Comparison of ENCODE assay signal across 8 cellular contexts in genomic region chr11:73288873-73289707, GRCh38. TPM values are rescaled to one million over a fixed set of nuclear protein-coding genes. Genes with fewer than 3 reads are reported as not detected.
DNase-seq lines count a peak whose midpoint lies in the region; ATAC-seq and TF ChIP-seq lines count a peak whose summit lies in the region.

No MANE protein-coding gene starts in this region.

- no peak overlapping the region for H3K27ac ChIP-seq in A673 (ENCODE audit: low read depth, low read length, poor library complexity, severe bottlenecking)
- peak overlapping the region; percentile 29 for H3K27ac ChIP-seq in colonic mucosa

- ATAC-seq in HG02938 (IDR thresholded peaks at IDR 0.05; ENCODE audit: unreplicated experiment) = peak; percentile 61

- H3K9ac ChIP-seq in colonic mucosa (ENCODE audit: low read depth in 2 of 2, low read length in 2 of 2) = peak overlapping the region; percentile 31 to 53

- CTCF ChIA-PET in A673 (lab: Charles Lee) = interaction anchor here (0.6 to 1.5 kb wide), 6 partner anchors 19 to 105 kb away, joined by 3 to 5 read pairs (median 4); partner anchors contain the start of gene ARHGEF17

- intact Hi-C loops in A673 (cut with micrococcal nuclease; ENCODE audit: unreplicated experiment) = loop anchor here (1.0 kb wide), 1 partner anchor 105 kb away; no protein-coding TSS in a partner anchor
- intact Hi-C loops in colonic mucosa (cut with DNase I) = loop anchor here (2.0 to 10.0 kb wide), 3 partner anchors 54 to 457 kb away; no protein-coding TSS in a partner anchor

- H3K4me3 ChIP-seq in A673 (ENCODE audit: low read depth, low read length, poor library complexity, severe bottlenecking) (no peak overlapping the region), WI38 (ENCODE audit: low read depth, low read length) (no peak overlapping the region), colonic mucosa (no peak overlapping the region)

- H3K9me3 ChIP-seq in A673 (ENCODE audit: low read depth, low read length, poor library complexity, severe bottlenecking) = no peaks in the 10 kb centered on the region
- H3K9me3 ChIP-seq in colonic mucosa = no peaks in the 10 kb centered on the region

- in situ Hi-C loops in GM13976 (cut with MboI; ENCODE audit: low sequenced_read_pairs, unreplicated experiment) = no loop called here

- no peaks in the 10 kb centered on the region for H3K36me3 ChIP-seq in A673 (ENCODE audit: insufficient read depth, low read length, poor library complexity, severe bottlenecking)
- H3K36me3 ChIP-seq in colonic mucosa = no peaks in the 10 kb centered on the region

- peak; percentile 98 for TF ChIP-seq CTCF in A673 (conservative IDR thresholded peaks at IDR 0.05; ENCODE audit: low read depth, low read length)
- TF ChIP-seq CTCF in GM13976 (IDR thresholded peaks at IDR 0.05; ENCODE audit: borderline replicate concordance, control extremely low read depth, extremely low read depth, insufficient read depth, missing control alignments) = peak; percentile 98
- TF ChIP-seq CTCF in WI38 (IDR thresholded peaks at IDR 0.05; ENCODE audit: low read depth, low read length) = peak; percentile 98
- TF ChIP-seq CTCF in colonic mucosa (IDR thresholded peaks at IDR 0.05) = peak; percentile 76

- POLR2A ChIA-PET in A673 (lab: Charles Lee; ENCODE audit: low non-redundant PET) = interaction anchor here (0.5 kb wide), 1 partner anchor 425 kb away, joined by 11 read pairs; no protein-coding TSS in a partner anchor

- DNase-seq in A673 (ENCODE audit: low spot score) (peak; percentile 88), GM13976 (ENCODE audit: low spot score) (peak; percentile 89), NCI-H2107 (lab: John Stamatoyannopoulos, UW) (peak; percentile 62), colonic mucosa (peak; percentile 67), left kidney (ENCODE audit: low read depth, low spot score) (peak; percentile 85)
- DNase-seq in stimulated activated CD4-positive, alpha-beta T cell treated with anti-CD3 and anti-CD28 coated beads, Interleukin-2, amount 100 ng/mL, for 48 hours = peak; percentile 47 to 54

- H3K4me1 ChIP-seq in A673 (ENCODE audit: insufficient read depth, low read length, poor library complexity, severe bottlenecking) (peaks cover 4% of the 10 kb centered on the region), colonic mucosa (peaks cover 5% of the 10 kb centered on the region)

- H3K27me3 ChIP-seq in A673 (replicated peaks; ENCODE audit: insufficient read depth, low read depth, low read length, poor library complexity) (no peaks in the 10 kb centered on the region), colonic mucosa (no peaks in the 10 kb centered on the region)

- BruUV-seq in A673 (replicated peaks; lab: Mats Ljungman, UMichigan) = no TSS peak

RNA-seq across cellular contexts. Expression of gene P2RY6, which starts 17.0 kb away (rescaled TPM):
- total RNA-seq in A673 (2021) = 0.43 TPM in 1 of 2 replicates, not detected in the other
- total RNA-seq in colonic mucosa = 1 to 10 TPM in 1 of 2 donors, under 1 TPM in 1; 0.91 to 1.4 TPM

RNA-seq across cellular contexts. Expression of gene ARHGEF17, which starts 19.0 kb away (rescaled TPM):
- total RNA-seq in A673 (2021) (24.0 and 32.0 TPM in 2 replicates), colonic mucosa (10 to 100 TPM in 1 of 2 donors, 1 to 10 TPM in 1; 8.6 to 13.4 TPM)
